ENCODE assay signal across 9 cellular contexts in genomic region chr19:37507167-37507464, GRCh38. TPM values are rescaled to one million over a fixed set of nuclear protein-coding genes. Genes with fewer than 3 reads are reported as not detected.
DNase-seq lines count a peak whose midpoint lies in the region; ATAC-seq and TF ChIP-seq lines count a peak whose summit lies in the region.
"Had no signal": no experiment of that assay in that cellular context is flagged by ENCODE, and none has a peak within 500 bp of the region (broad histone marks: within the 10 kb centered on the region; RNA-seq: fewer than 3 reads in every experiment).

No MANE protein-coding gene starts in this region.

- TF ChIP-seq EP300 in ovary (IDR thresholded peaks at IDR 0.05), result no peak

- WGBS in esophagus squamous epithelium, 2 donors, result 2 to 5% methylated on average over 9 of the region's 9 CpGs
- 1% methylated on average over 9 of the region's 9 CpGs for WGBS in ovary, 3 donors

- H3K27ac Mint-ChIP-seq in activated naive CD4-positive, alpha-beta T cell treated with anti-CD3 and anti-CD28 coated beads, Interleukin-2, amount 50 U/mL, for 72 hours, result no peak overlapping the region
- H3K27ac Mint-ChIP-seq: natural killer cell treated with Interleukin-12 subunit alpha and Interleukin-12 subunit beta and Interleukin-15 and Interleukin-18, amount 100 ng/mL, for 72 hours had no signal

- H3K4me3 ChIP-seq in AG09309 (ENCODE audit: control insufficient read depth, low read depth, low read length) (peak overlapping the region; percentile 77), NT2/D1 (ENCODE audit: insufficient read length, low read depth) (peak overlapping the region; percentile 80), esophagus squamous epithelium (peak overlapping the region; percentile 69 to 86 (median 77)), ovary (peak overlapping the region; percentile 74)

- H3K9me3 ChIP-seq in NT2/D1 (ENCODE audit: insufficient read depth, low read length), result no peaks in the 10 kb centered on the region
- H3K9me3 ChIP-seq in esophagus squamous epithelium, result peaks cover 0 to 28% (median 0%) of the 10 kb centered on the region in 3 donors
- H3K9me3 ChIP-seq in ovary, result no peaks in the 10 kb centered on the region

- no peak for ATAC-seq in activated naive CD4-positive, alpha-beta T cell treated with anti-CD3 and anti-CD28 coated beads, Interleukin-2, amount 50 U/mL, for 72 hours
- ATAC-seq in HG02852 (IDR thresholded peaks at IDR 0.05; ENCODE audit: unreplicated experiment), result no peak

- H3K9ac ChIP-seq in NT2/D1 (ENCODE audit: insufficient read length, low read depth), result peak overlapping the region; percentile 95

- no peak for DNase-seq in AG09309 (ENCODE audit: low read depth)
- no peak for DNase-seq in NT2/D1 (ENCODE audit: low read depth, low spot score)
- no peak for DNase-seq in esophagus squamous epithelium (lab: John Stamatoyannopoulos, UW)
- no peak for DNase-seq in ovary
- no peak for DNase-seq in activated naive CD4-positive, alpha-beta T cell treated with anti-CD3 and anti-CD28 coated beads, Interleukin-2, amount 50 U/mL, for 72 hours (ENCODE audit: low spot score in 2 of 2)
- no peak for DNase-seq in NCI-H446 treated with DMSO at 0.1 percent for 48 hours (lab: John Stamatoyannopoulos, UW)
- no peak for DNase-seq in HuH-7 (ENCODE audit: low spot score)

- no peaks in the 10 kb centered on the region for H3K4me1 ChIP-seq in NT2/D1 (ENCODE audit: insufficient read depth, insufficient read length)
- H3K4me1 ChIP-seq in esophagus squamous epithelium, result peaks cover 0 to 20% (median 0%) of the 10 kb centered on the region in 3 donors
- H3K4me1 ChIP-seq in ovary (ENCODE audit: insufficient read depth), result peaks cover 7% of the 10 kb centered on the region

- H3K9me3 Mint-ChIP-seq in activated naive CD4-positive, alpha-beta T cell treated with anti-CD3 and anti-CD28 coated beads, Interleukin-2, amount 50 U/mL, for 72 hours, result peaks cover 16 to 18% of the 10 kb centered on the region in 2 donors
- H3K9me3 Mint-ChIP-seq: natural killer cell treated with Interleukin-12 subunit alpha and Interleukin-12 subunit beta and Interleukin-15 and Interleukin-18, amount 100 ng/mL, for 72 hours had no signal

- no peaks in the 10 kb centered on the region for H3K27me3 ChIP-seq in NT2/D1 (ENCODE audit: insufficient read depth, insufficient read length)
- H3K27me3 ChIP-seq in esophagus squamous epithelium, result no peaks in the 10 kb centered on the region
- H3K27me3 ChIP-seq in ovary, result no peaks in the 10 kb centered on the region

- TF ChIP-seq CTCF in AG09309 (IDR thresholded peaks at IDR 0.05; ENCODE audit: control insufficient read depth, insufficient read depth, low read depth, low read length, missing control alignments) (no peak), esophagus squamous epithelium (IDR thresholded peaks at IDR 0.05) (no peak), ovary (IDR thresholded peaks at IDR 0.05) (no peak)

- TF ChIP-seq POLR2A in esophagus squamous epithelium (IDR thresholded peaks at IDR 0.05) (no peak), ovary (IDR thresholded peaks at IDR 0.05) (no peak)

- H3K36me3 ChIP-seq in NT2/D1 (ENCODE audit: insufficient read depth, insufficient read length, low read length), result peaks cover 22% of the 10 kb centered on the region
- H3K36me3 ChIP-seq in esophagus squamous epithelium, result peaks cover 0 to 41% (median 3%) of the 10 kb centered on the region in 3 donors
- H3K36me3 ChIP-seq in ovary, result no peaks in the 10 kb centered on the region

- H3K27ac ChIP-seq in esophagus squamous epithelium, result peak overlapping the region; percentile 91 to 98 (median 95)
- H3K27ac ChIP-seq in ovary, result peak overlapping the region; percentile 82 to 92

- peaks cover 26 to 43% of the 10 kb centered on the region in 2 donors for H3K36me3 Mint-ChIP-seq in activated naive CD4-positive, alpha-beta T cell treated with anti-CD3 and anti-CD28 coated beads, Interleukin-2, amount 50 U/mL, for 72 hours

- intact Hi-C loops in esophagus squamous epithelium (cut with DNase I) (no loop called here), ovary (cut with DNase I) (no loop called here)

RNA-seq across cellular contexts. Expression of gene ZNF793, which starts 0.4 kb away (rescaled TPM):
- 1 to 10 TPM; 1.2 to 3.4 (median 2.0) TPM for total RNA-seq in esophagus squamous epithelium
- total RNA-seq in ovary, result 10 to 100 TPM in 4 of 7 donors, 1 to 10 TPM in 3; 7.9 to 18.2 (median 11.6) TPM
- polyA plus RNA-seq in ovary, result 1 to 10 TPM; 5.0 to 9.0 TPM
- total RNA-seq in activated naive CD4-positive, alpha-beta T cell treated with anti-CD3 and anti-CD28 coated beads, Interleukin-2, amount 50 U/mL, for 72 hours, result 1 to 10 TPM; 4.5 to 4.7 TPM

RNA-seq across cellular contexts. Expression of gene ZNF570, which starts 38.0 kb away (rescaled TPM):
- total RNA-seq in esophagus squamous epithelium (1 to 10 TPM; 2.2 to 7.2 (median 4.6) TPM), ovary (1 to 10 TPM; 4.5 to 9.0 (median 7.7) TPM)
- 1 to 10 TPM; 4.2 to 5.0 TPM for polyA plus RNA-seq in ovary
- total RNA-seq in activated naive CD4-positive, alpha-beta T cell treated with anti-CD3 and anti-CD28 coated beads, Interleukin-2, amount 50 U/mL, for 72 hours, result 1 to 10 TPM; 3.6 to 9.2 TPM

RNA-seq across cellular contexts. Expression of gene ZNF569, which starts 39.9 kb away (rescaled TPM):
- total RNA-seq in esophagus squamous epithelium (1 to 10 TPM in 2 of 4 donors, under 1 TPM in 2; 0.61 to 2.7 (median 1.1) TPM), ovary (10 to 100 TPM in 1 of 7 donors, 1 to 10 TPM in 6; 7.1 to 11.0 (median 9.0) TPM)
- 1 to 10 TPM; 3.9 to 5.7 TPM for polyA plus RNA-seq in ovary
- total RNA-seq in activated naive CD4-positive, alpha-beta T cell treated with anti-CD3 and anti-CD28 coated beads, Interleukin-2, amount 50 U/mL, for 72 hours, result 1 to 10 TPM; 6.3 to 6.7 TPM
